Comparison of ENCODE assay signal across 10 cellular contexts in genomic region chr5:67879619-67880357, GRCh38.
A peak's percentile ranks its signal among the peaks of the same experiment; 100 is the strongest.
DNase-seq lines count a peak whose midpoint lies in the region; ATAC-seq and TF ChIP-seq lines count a peak whose summit lies in the region.
"Had no signal": no experiment of that assay in that cellular context is flagged by ENCODE, and none has a peak within 500 bp of the region (broad histone marks: within the 10 kb centered on the region; RNA-seq: fewer than 3 reads in every experiment).

No MANE protein-coding gene starts in this region.

- intact Hi-C loops in breast epithelium (cut with DNase I; ENCODE audit: low total_unique reads): no loop called here

- H3K36me3 ChIP-seq in breast epithelium (no peaks in the 10 kb centered on the region), hepatocyte (replicated peaks; ENCODE audit: insufficient read depth, low read depth) (no peaks in the 10 kb centered on the region), tibial nerve (no peaks in the 10 kb centered on the region)
- H3K36me3 ChIP-seq: SJSA1 had no signal

- no peaks in the 10 kb centered on the region for H4K20me1 ChIP-seq in hepatocyte (ENCODE audit: insufficient read depth, poor library complexity, severe bottlenecking)

- no peak for TF ChIP-seq POLR2A in breast epithelium (IDR thresholded peaks at IDR 0.05)
- no peak for TF ChIP-seq POLR2A in tibial nerve (IDR thresholded peaks at IDR 0.05)

- H3K4me2 ChIP-seq in hepatocyte: peak overlapping the region; percentile 38

- no peak for ATAC-seq in activated CD4-positive, CD25-positive, alpha-beta regulatory T cell treated with anti-CD3 and anti-CD28 coated beads, Interleukin-2, amount 50 U/mL, for 24 hours

- peaks cover 0 to 10% of the 10 kb centered on the region in 2 donors for H3K4me1 ChIP-seq in breast epithelium
- H3K4me1 ChIP-seq in hepatocyte (ENCODE audit: insufficient read depth): peaks cover 29% of the 10 kb centered on the region
- peaks cover 0 to 33% (median 13%) of the 10 kb centered on the region in 4 donors for H3K4me1 ChIP-seq in tibial nerve
- H3K4me1 ChIP-seq: SJSA1 had no signal

- no peak for TF ChIP-seq EP300 in tibial nerve (IDR thresholded peaks at IDR 0.05)

- H3K9me3 ChIP-seq in breast epithelium (no peaks in the 10 kb centered on the region), hepatocyte (ENCODE audit: low read depth) (no peaks in the 10 kb centered on the region), tibial nerve (no peaks in the 10 kb centered on the region)
- H3K9me3 ChIP-seq: SJSA1 had no signal

- no peaks in the 10 kb centered on the region for H3K79me2 ChIP-seq in hepatocyte

- H2AFZ ChIP-seq in hepatocyte: no peak overlapping the region

- H3K27ac ChIP-seq in breast epithelium: peak overlapping the region; percentile 58 to 67
- peak overlapping the region; percentile 81 for H3K27ac ChIP-seq in hepatocyte
- H3K27ac ChIP-seq in tibial nerve: peak overlapping the region; percentile 41 to 86 (median 68)
- H3K27ac ChIP-seq: SJSA1 had no signal

- TF ChIP-seq CTCF in breast epithelium (IDR thresholded peaks at IDR 0.05): no peak
- TF ChIP-seq CTCF in hepatocyte (IDR thresholded peaks at IDR 0.05; ENCODE audit: poor library complexity): no peak
- TF ChIP-seq CTCF in tibial nerve (IDR thresholded peaks at IDR 0.05): no peak

- peak; percentile 58 for DNase-seq in LoVo (ENCODE audit: low spot score)
- no peak for DNase-seq in breast epithelium (ENCODE audit: low spot score in 2 of 2)
- peak; percentile 60 for DNase-seq in hepatocyte (ENCODE audit: low spot score)
- DNase-seq in tibial nerve (ENCODE audit: low spot score in 2 of 2): no peak
- DNase-seq in pons (ENCODE audit: low spot score): no peak
- no peak for DNase-seq in activated T-cell treated with anti-CD3 and anti-CD28 coated beads, Interleukin-2, amount 50 U/mL, for 1 hour
- DNase-seq: activated CD8-positive, alpha-beta memory T cell treated with anti-CD3 and anti-CD28 coated beads, Interleukin-2, amount 50 U/mL, for 48 hours; NCI-H748 treated with DMSO at 0.1 percent for 48 hours had no signal

- 38% methylated on average over 4 of the region's 4 CpGs for WGBS in hepatocyte (ENCODE audit: low lambda C conversion rate, missing lambda C conversion rate)
- WGBS in tibial nerve, 2 donors: 62 to 77% methylated on average over 4 of the region's 4 CpGs

- no peaks in the 10 kb centered on the region for H3K9me2 ChIP-seq in hepatocyte (replicated peaks; ENCODE audit: insufficient read depth)

- H3K4me3 ChIP-seq in breast epithelium (no peak overlapping the region), hepatocyte (no peak overlapping the region), tibial nerve (no peak overlapping the region)
- H3K4me3 ChIP-seq: SJSA1 had no signal

- H3K27me3 ChIP-seq in breast epithelium (no peaks in the 10 kb centered on the region), hepatocyte (no peaks in the 10 kb centered on the region), tibial nerve (no peaks in the 10 kb centered on the region)
- H3K27me3 ChIP-seq: SJSA1 had no signal

Comparison
In these comparisons a context has a peak if more than half of its experiments do, and no peak if none do; other contexts are left out.
1. DNase-seq: peak in LoVo (single experiment) and hepatocyte (single experiment); none in breast epithelium (0 of 2), tibial nerve (0 of 2), pons (single experiment) and activated T-cell treated with anti-CD3 and anti-CD28 coated beads, Interleukin-2, amount 50 U/mL, for 1 hour (single experiment).
2. Peak in every context shown above with its lines, with median percentiles within 50 percentile points of each other: H3K27ac ChIP-seq.